In the genomic region with DNA sequence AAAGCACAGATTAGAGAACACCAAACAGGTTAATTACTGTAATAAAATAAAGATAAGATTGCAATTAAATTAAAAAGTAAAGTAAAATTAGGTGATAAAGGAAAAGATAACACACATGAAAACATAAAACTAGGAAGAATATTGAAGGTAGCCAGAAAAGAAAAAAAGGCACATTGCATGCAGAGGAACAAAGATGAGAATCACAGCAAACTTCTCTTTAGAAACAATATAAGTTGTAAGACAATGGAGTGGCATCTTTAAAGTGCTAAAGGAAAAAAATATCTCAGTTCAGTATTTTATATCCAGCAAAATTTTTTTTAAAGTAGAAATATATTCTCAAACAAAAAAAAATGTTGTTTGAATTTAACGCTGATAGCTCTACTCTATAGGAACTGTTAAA, we compare ENCODE assay signal across 38 cellular contexts.
"Had no signal": no experiment of that assay in that cellular context is flagged by ENCODE, and none has a peak within 500 bp of the region (broad histone marks: within the 10 kb centered on the region; RNA-seq: fewer than 3 reads in every experiment).

No MANE protein-coding gene starts in this region.

- H3K27ac Mint-ChIP-seq: activated CD4-positive, alpha-beta memory T cell treated with anti-CD3 and anti-CD28 coated beads, Interleukin-2, amount 10 ng/mL, durations not matched to agents 7 days and 5 days; activated CD4-positive, alpha-beta T cell treated with anti-CD3 and anti-CD28 coated beads for 36 hours; activated CD4-positive, alpha-beta T cell treated with anti-CD3 and anti-CD28 coated beads, Interleukin-2, amount 10 ng/mL, durations not matched to agents 7 days and 5 days; activated CD8-positive, alpha-beta memory T cell treated with anti-CD3 and anti-CD28 coated beads, Interleukin-2, amount 10 ng/mL, durations not matched to agents 7 days and 5 days; activated CD8-positive, alpha-beta T cell treated with anti-CD3 and anti-CD28 coated beads, Interleukin-2, amount 10 ng/mL, durations not matched to agents 7 days and 5 days; activated naive CD4-positive, alpha-beta T cell treated with anti-CD3 and anti-CD28 coated beads, Interleukin-2, amount 10 ng/mL, durations not matched to agents 7 days and 5 days; activated naive CD4-positive, alpha-beta T cell treated with anti-CD3 and anti-CD28 coated beads, Interleukin-2, amount 50 U/mL, for 24 hours; activated naive CD8-positive, alpha-beta T cell; activated naive CD8-positive, alpha-beta T cell treated with anti-CD3 and anti-CD28 coated beads, Interleukin-2, amount 10 ng/mL, durations not matched to agents 7 days and 5 days; activated naive CD8-positive, alpha-beta T cell treated with anti-CD3 and anti-CD28 coated beads, Interleukin-2, amount 50 U/mL, for 24 hours; activated T-cell treated with anti-CD3 and anti-CD28 coated beads, Interleukin-2, amount 50 U/mL, for 24 hours; activated T-helper 2 cell treated with anti-CD3 and anti-CD28 coated beads, Interferon-gamma antibody, Interleukin-2, Interleukin-4, amounts not matched to agents 10 μg/mL and 5 μg/mL and 100 μg/mL, durations not matched to agents 14 hours and 24 hours and 36 hours; brain; T-helper 1 cell treated with Interleukin-12 subunit alpha and Interleukin-12 subunit beta and Interleukin-4 antibody, amounts not matched to agents 30 μg/mL and 1 μg/mL, for 36 hours; T-helper 2 cell treated with Interferon-gamma antibody and Interleukin-4, amounts not matched to agents 5 μg/mL and 100 μg/mL, for 36 hours had no signal

- ATAC-seq: activated CD4-positive, alpha-beta T cell treated with anti-CD3 and anti-CD28 coated beads for 36 hours; activated CD4-positive, CD25-positive, alpha-beta regulatory T cell treated with anti-CD3 and anti-CD28 coated beads, Interleukin-2, amount 50 U/mL, for 24 hours; activated CD8-positive, alpha-beta memory T cell treated with anti-CD3 and anti-CD28 coated beads, Interleukin-2, amount 10 ng/mL, durations not matched to agents 7 days and 5 days; activated CD8-positive, alpha-beta T cell treated with anti-CD3 and anti-CD28 coated beads, Interleukin-2, amount 10 ng/mL, durations not matched to agents 7 days and 5 days; activated naive CD8-positive, alpha-beta T cell treated with anti-CD3 and anti-CD28 coated beads, Interleukin-2, amount 50 U/mL, for 24 hours had no signal

- H3K4me3 Mint-ChIP-seq: activated CD4-positive, alpha-beta memory T cell treated with anti-CD3 and anti-CD28 coated beads, Interleukin-2, amount 10 ng/mL, durations not matched to agents 7 days and 5 days; activated CD4-positive, alpha-beta T cell treated with anti-CD3 and anti-CD28 coated beads for 36 hours; activated CD4-positive, alpha-beta T cell treated with anti-CD3 and anti-CD28 coated beads, Interleukin-2, amount 10 ng/mL, durations not matched to agents 7 days and 5 days; activated CD8-positive, alpha-beta memory T cell treated with anti-CD3 and anti-CD28 coated beads, Interleukin-2, amount 10 ng/mL, durations not matched to agents 7 days and 5 days; activated CD8-positive, alpha-beta T cell treated with anti-CD3 and anti-CD28 coated beads, Interleukin-2, amount 10 ng/mL, durations not matched to agents 7 days and 5 days; activated naive CD4-positive, alpha-beta T cell treated with anti-CD3 and anti-CD28 coated beads, Interleukin-2, amount 10 ng/mL, durations not matched to agents 7 days and 5 days; activated naive CD4-positive, alpha-beta T cell treated with anti-CD3 and anti-CD28 coated beads, Interleukin-2, amount 50 U/mL, for 24 hours; activated naive CD8-positive, alpha-beta T cell; activated naive CD8-positive, alpha-beta T cell treated with anti-CD3 and anti-CD28 coated beads, Interleukin-2, amount 10 ng/mL, durations not matched to agents 7 days and 5 days; activated naive CD8-positive, alpha-beta T cell treated with anti-CD3 and anti-CD28 coated beads, Interleukin-2, amount 50 U/mL, for 24 hours; activated T-cell treated with anti-CD3 and anti-CD28 coated beads, Interleukin-2, amount 50 U/mL, for 24 hours; brain; central memory CD8-positive, alpha-beta T cell; T-helper 1 cell treated with Interleukin-12 subunit alpha and Interleukin-12 subunit beta and Interleukin-4 antibody, amounts not matched to agents 30 μg/mL and 1 μg/mL, for 36 hours; T-helper 2 cell treated with Interferon-gamma antibody and Interleukin-4, amounts not matched to agents 5 μg/mL and 100 μg/mL, for 36 hours had no signal

- H3K36me3 Mint-ChIP-seq: activated CD8-positive, alpha-beta memory T cell treated with anti-CD3 and anti-CD28 coated beads, Interleukin-2, amount 10 ng/mL, durations not matched to agents 7 days and 5 days; activated naive CD4-positive, alpha-beta T cell treated with anti-CD3 and anti-CD28 coated beads, Interleukin-2, amount 10 ng/mL, durations not matched to agents 7 days and 5 days; activated naive CD4-positive, alpha-beta T cell treated with anti-CD3 and anti-CD28 coated beads, Interleukin-2, amount 50 U/mL, for 24 hours; activated naive CD8-positive, alpha-beta T cell; activated naive CD8-positive, alpha-beta T cell treated with anti-CD3 and anti-CD28 coated beads, Interleukin-2, amount 10 ng/mL, durations not matched to agents 7 days and 5 days; brain had no signal

- H3K4me3 ChIP-seq: ascending aorta, cardiac muscle cell had no signal

- H3K36me3 ChIP-seq: ascending aorta, cardiac muscle cell had no signal

- H3K9me3 Mint-ChIP-seq: activated CD4-positive, alpha-beta memory T cell treated with anti-CD3 and anti-CD28 coated beads, Interleukin-2, amount 10 ng/mL, durations not matched to agents 7 days and 5 days; activated CD4-positive, alpha-beta T cell treated with anti-CD3 and anti-CD28 coated beads, Interleukin-2, amount 10 ng/mL, durations not matched to agents 7 days and 5 days; activated naive CD4-positive, alpha-beta T cell treated with anti-CD3 and anti-CD28 coated beads, Interleukin-2, amount 10 ng/mL, durations not matched to agents 7 days and 5 days; activated naive CD8-positive, alpha-beta T cell treated with anti-CD3 and anti-CD28 coated beads, Interleukin-2, amount 10 ng/mL, durations not matched to agents 7 days and 5 days; activated T-cell treated with anti-CD3 and anti-CD28 coated beads, Interleukin-2, amount 50 U/mL, for 24 hours; activated T-helper 2 cell treated with anti-CD3 and anti-CD28 coated beads, Interferon-gamma antibody, Interleukin-2, Interleukin-4, amounts not matched to agents 10 μg/mL and 5 μg/mL and 100 μg/mL, durations not matched to agents 14 hours and 24 hours and 36 hours; T-helper 1 cell treated with Interleukin-12 subunit alpha and Interleukin-12 subunit beta and Interleukin-4 antibody, amounts not matched to agents 30 μg/mL and 1 μg/mL, for 36 hours; T-helper 2 cell treated with Interferon-gamma antibody and Interleukin-4, amounts not matched to agents 5 μg/mL and 100 μg/mL, for 36 hours had no signal

- H3K27ac ChIP-seq: ascending aorta, cardiac muscle cell, VCaP had no signal

- H3K27me3 ChIP-seq: ascending aorta, cardiac muscle cell had no signal

- H3K4me1 ChIP-seq: ascending aorta had no signal

- H3K4me1 Mint-ChIP-seq: activated CD4-positive, alpha-beta memory T cell treated with anti-CD3 and anti-CD28 coated beads, Interleukin-2, amount 10 ng/mL, durations not matched to agents 7 days and 5 days; activated CD4-positive, alpha-beta T cell treated with anti-CD3 and anti-CD28 coated beads for 36 hours; activated CD4-positive, alpha-beta T cell treated with anti-CD3 and anti-CD28 coated beads, Interleukin-2, amount 10 ng/mL, durations not matched to agents 7 days and 5 days; activated CD8-positive, alpha-beta memory T cell treated with anti-CD3 and anti-CD28 coated beads, Interleukin-2, amount 10 ng/mL, durations not matched to agents 7 days and 5 days; activated naive CD4-positive, alpha-beta T cell treated with anti-CD3 and anti-CD28 coated beads, Interleukin-2, amount 10 ng/mL, durations not matched to agents 7 days and 5 days; activated naive CD4-positive, alpha-beta T cell treated with anti-CD3 and anti-CD28 coated beads, Interleukin-2, amount 50 U/mL, for 24 hours; activated naive CD8-positive, alpha-beta T cell treated with anti-CD3 and anti-CD28 coated beads, Interleukin-2, amount 10 ng/mL, durations not matched to agents 7 days and 5 days; activated naive CD8-positive, alpha-beta T cell treated with anti-CD3 and anti-CD28 coated beads, Interleukin-2, amount 50 U/mL, for 24 hours; central memory CD8-positive, alpha-beta T cell had no signal

- H3K27me3 Mint-ChIP-seq: activated CD4-positive, alpha-beta memory T cell treated with anti-CD3 and anti-CD28 coated beads, Interleukin-2, amount 10 ng/mL, durations not matched to agents 7 days and 5 days; activated CD4-positive, alpha-beta T cell treated with anti-CD3 and anti-CD28 coated beads for 36 hours; activated CD4-positive, alpha-beta T cell treated with anti-CD3 and anti-CD28 coated beads, Interleukin-2, amount 10 ng/mL, durations not matched to agents 7 days and 5 days; activated CD8-positive, alpha-beta memory T cell treated with anti-CD3 and anti-CD28 coated beads, Interleukin-2, amount 10 ng/mL, durations not matched to agents 7 days and 5 days; activated naive CD4-positive, alpha-beta T cell treated with anti-CD3 and anti-CD28 coated beads, Interleukin-2, amount 10 ng/mL, durations not matched to agents 7 days and 5 days; activated naive CD4-positive, alpha-beta T cell treated with anti-CD3 and anti-CD28 coated beads, Interleukin-2, amount 50 U/mL, for 24 hours; activated naive CD8-positive, alpha-beta T cell; activated naive CD8-positive, alpha-beta T cell treated with anti-CD3 and anti-CD28 coated beads, Interleukin-2, amount 10 ng/mL, durations not matched to agents 7 days and 5 days; activated naive CD8-positive, alpha-beta T cell treated with anti-CD3 and anti-CD28 coated beads, Interleukin-2, amount 50 U/mL, for 24 hours; activated T-cell treated with anti-CD3 and anti-CD28 coated beads, Interleukin-2, amount 50 U/mL, for 24 hours; central memory CD8-positive, alpha-beta T cell had no signal

- H3K9me3 ChIP-seq: ascending aorta had no signal

- DNase-seq: activated CD4-positive, alpha-beta memory T cell treated with anti-CD3 and anti-CD28 coated beads, Interleukin-2, amount 10 ng/mL, durations not matched to agents 7 days and 5 days; activated CD4-positive, alpha-beta T cell treated with anti-CD3 and anti-CD28 coated beads for 1 hour; activated CD4-positive, alpha-beta T cell treated with anti-CD3 and anti-CD28 coated beads for 36 hours; activated CD4-positive, alpha-beta T cell treated with anti-CD3 and anti-CD28 coated beads for 48 hours; activated CD4-positive, alpha-beta T cell treated with anti-CD3 and anti-CD28 coated beads, Interleukin-2, amount 10 ng/mL, durations not matched to agents 7 days and 5 days; activated CD4-positive, alpha-beta T cell treated with anti-CD3 and anti-CD28 coated beads, Interleukin-2, amount 50 U/mL, for 48 hours; activated CD4-positive, CD25-positive, alpha-beta regulatory T cell; activated CD8-positive, alpha-beta memory T cell treated with anti-CD3 and anti-CD28 coated beads for 24 hours; activated CD8-positive, alpha-beta memory T cell treated with anti-CD3 and anti-CD28 coated beads, Interleukin-2, amount 10 ng/mL, durations not matched to agents 7 days and 5 days; activated CD8-positive, alpha-beta memory T cell treated with anti-CD3 and anti-CD28 coated beads, Interleukin-2, amount 50 U/mL, for 48 hours; activated CD8-positive, alpha-beta T cell treated with anti-CD3 and anti-CD28 coated beads, Interleukin-2, amount 10 ng/mL, durations not matched to agents 7 days and 5 days; activated effector memory CD4-positive, alpha-beta T cell treated with Interleukin-2 at 50 U/mL for 16 hours; activated gamma-delta T cell; activated naive CD4-positive, alpha-beta T cell treated with anti-CD3 and anti-CD28 coated beads, Interleukin-2, amount 10 ng/mL, durations not matched to agents 7 days and 5 days; activated naive CD4-positive, alpha-beta T cell treated with Interleukin-2 at 50 U/mL for 16 hours; activated naive CD8-positive, alpha-beta T cell treated with anti-CD3 and anti-CD28 coated beads, Interleukin-2, amount 10 ng/mL, durations not matched to agents 7 days and 5 days; activated naive CD8-positive, alpha-beta T cell treated with anti-CD3 and anti-CD28 coated beads, Interleukin-2, amount 50 U/mL, for 24 hours; activated T-cell treated with anti-CD3 and anti-CD28 coated beads, Interleukin-2, amount 50 U/mL, for 24 hours; activated T-cell treated with anti-CD3 and anti-CD28 coated beads, Interleukin-2, amount 50 U/mL, for 48 hours; amygdala; anterior cingulate cortex; caudate nucleus; cerebellar nuclear complex; T-helper 2 cell; T-helper 9 cell had no signal

- FAIRE-seq: bronchial epithelial cell, TTC549 had no signal
